ENCODE assay signal across 8 cellular contexts in the genomic region with DNA sequence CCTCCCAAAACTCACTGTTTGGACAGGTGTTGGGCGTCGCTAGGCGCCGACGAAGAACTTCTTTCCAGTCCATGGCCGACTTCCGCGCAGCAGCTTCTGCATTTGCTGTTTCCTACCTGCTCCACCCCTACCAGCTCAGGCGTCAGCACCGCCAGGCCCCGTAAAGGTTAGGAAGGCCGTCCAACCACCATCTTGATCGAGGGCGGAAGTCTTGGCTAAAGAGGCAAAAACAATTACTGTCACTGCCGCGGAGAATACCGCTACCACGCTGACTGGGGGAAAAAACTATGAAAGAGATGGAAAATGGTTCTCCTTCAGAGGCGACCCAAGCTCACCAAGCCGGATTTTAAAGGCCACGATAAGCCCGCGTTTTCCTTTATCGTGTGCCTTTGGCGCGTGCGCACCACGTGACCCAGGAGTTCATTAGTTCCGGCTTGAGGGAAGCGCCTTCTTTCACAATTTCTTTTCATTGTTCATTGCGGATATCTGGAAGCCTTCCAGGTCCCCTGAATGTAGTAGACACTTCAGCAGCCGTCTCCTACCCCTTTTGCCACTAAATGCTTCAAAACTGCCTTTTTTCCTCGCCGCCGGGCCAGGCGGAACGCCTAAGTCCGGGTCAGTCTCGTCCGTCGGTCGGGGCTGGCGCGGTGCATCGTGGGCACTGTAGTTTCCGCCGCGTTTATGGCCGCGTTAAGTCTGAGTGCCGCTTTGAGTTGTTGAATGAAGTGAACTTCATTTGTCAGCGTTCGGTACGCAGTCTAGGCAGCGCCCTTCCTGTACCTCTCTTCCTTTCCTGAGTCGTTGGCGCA. TPM values are rescaled to one million over a fixed set of nuclear protein-coding genes. Genes with fewer than 3 reads are reported as not detected.
DNase-seq lines count a peak whose midpoint lies in the region; ATAC-seq and TF ChIP-seq lines count a peak whose summit lies in the region.

TSS of gene PPP2R3C (minus strand) at position 104 of the 809 bp plus-strand sequence. CDS start at position 73, 31 bp downstream.
TSS of gene PRORP (plus strand) at position 666 of the 809 bp plus-strand sequence. CDS start 694 bp downstream, outside the sequence.

- intact Hi-C loops in left ventricle myocardium inferior (cut with micrococcal nuclease), result no loop called here

- peaks cover 28% of the 10 kb centered on the region for H3K36me3 Mint-ChIP-seq in T-helper 1 cell treated with Interleukin-12 subunit alpha and Interleukin-12 subunit beta and Interleukin-4 antibody, amounts not matched to agents 30 μg/mL and 1 μg/mL, for 36 hours (ENCODE audit: low read depth)
- peaks cover 12% of the 10 kb centered on the region for H3K36me3 Mint-ChIP-seq in progenitor cell of endocrine pancreas (ENCODE audit: insufficient read depth)

- no peaks in the 10 kb centered on the region for H3K9me3 ChIP-seq in left ventricle myocardium inferior (replicated peaks)

- no peaks in the 10 kb centered on the region for H3K9me3 Mint-ChIP-seq in T-helper 1 cell treated with Interleukin-12 subunit alpha and Interleukin-12 subunit beta and Interleukin-4 antibody, amounts not matched to agents 30 μg/mL and 1 μg/mL, for 36 hours
- H3K9me3 Mint-ChIP-seq in progenitor cell of endocrine pancreas (ENCODE audit: low read depth), result no peaks in the 10 kb centered on the region

- in situ Hi-C loops in GM13977 (cut with MboI; ENCODE audit: low pct_unique_long_range_greater_than_20kb, low sequenced_read_pairs, unreplicated experiment), result no loop called here

- peaks cover 54% of the 10 kb centered on the region for H3K4me1 ChIP-seq in left ventricle myocardium inferior

- H3K36me3 ChIP-seq in left ventricle myocardium inferior, result peaks cover 8% of the 10 kb centered on the region

- DNase-seq in GM13977 (ENCODE audit: low spot score), result peak; percentile 89
- DNase-seq in NCI-H1694 (lab: John Stamatoyannopoulos, UW), result peak; percentile 86
- DNase-seq in amniotic stem cell (lab: John Stamatoyannopoulos, UW), result peak; percentile 93
- DNase-seq in left ventricle myocardium inferior, result peak; percentile 90
- peak; percentile 72 for DNase-seq in progenitor cell of endocrine pancreas (ENCODE audit: low spot score, unreplicated experiment)
- DNase-seq in ureter (ENCODE audit: low spot score), result peak; percentile 95

- no peak for TF ChIP-seq CTCF in GM13977 (IDR thresholded peaks at IDR 0.05; ENCODE audit: extremely low read depth, insufficient read depth, missing control alignments)
- no peak for TF ChIP-seq CTCF in left ventricle myocardium inferior (IDR thresholded peaks at IDR 0.05; ENCODE audit: borderline replicate concordance)
- no peak for TF ChIP-seq CTCF in progenitor cell of endocrine pancreas (IDR thresholded peaks at IDR 0.05; ENCODE audit: unreplicated experiment)

- no peaks in the 10 kb centered on the region for H3K27me3 ChIP-seq in left ventricle myocardium inferior (ENCODE audit: low read depth)

- peak within 1 kb of the TSS; percentile 99 for H3K27ac Mint-ChIP-seq in T-helper 1 cell treated with Interleukin-12 subunit alpha and Interleukin-12 subunit beta and Interleukin-4 antibody, amounts not matched to agents 30 μg/mL and 1 μg/mL, for 36 hours
- peak within 1 kb of the TSS; percentile 100 for H3K27ac Mint-ChIP-seq in progenitor cell of endocrine pancreas

- no peaks in the 10 kb centered on the region for H3K27me3 Mint-ChIP-seq in T-helper 1 cell treated with Interleukin-12 subunit alpha and Interleukin-12 subunit beta and Interleukin-4 antibody, amounts not matched to agents 30 μg/mL and 1 μg/mL, for 36 hours (ENCODE audit: low read depth)
- no peaks in the 10 kb centered on the region for H3K27me3 Mint-ChIP-seq in progenitor cell of endocrine pancreas

- peak within 1 kb of the TSS; percentile 96 for H3K27ac ChIP-seq in left ventricle myocardium inferior (replicated peaks)

- peak; percentile 83 for ATAC-seq in HG02884 (IDR thresholded peaks at IDR 0.05; ENCODE audit: unreplicated experiment)

- H3K4me3 ChIP-seq in left ventricle myocardium inferior, result peak within 1 kb of the TSS; percentile 77

- peaks cover 43% of the 10 kb centered on the region for H3K4me1 Mint-ChIP-seq in T-helper 1 cell treated with Interleukin-12 subunit alpha and Interleukin-12 subunit beta and Interleukin-4 antibody, amounts not matched to agents 30 μg/mL and 1 μg/mL, for 36 hours (ENCODE audit: low read depth)
- peaks cover 19% of the 10 kb centered on the region for H3K4me1 Mint-ChIP-seq in progenitor cell of endocrine pancreas (ENCODE audit: low read depth)

- peak within 1 kb of the TSS; percentile 90 for H3K4me3 Mint-ChIP-seq in T-helper 1 cell treated with Interleukin-12 subunit alpha and Interleukin-12 subunit beta and Interleukin-4 antibody, amounts not matched to agents 30 μg/mL and 1 μg/mL, for 36 hours
- peak within 1 kb of the TSS; percentile 99 for H3K4me3 Mint-ChIP-seq in progenitor cell of endocrine pancreas (ENCODE audit: low read depth)

RNA-seq across cellular contexts. Expression of gene PPP2R3C, which starts in this region (rescaled TPM):
- total RNA-seq in left ventricle myocardium inferior (26.5 TPM), progenitor cell of endocrine pancreas (39.9 and 47.1 TPM in 2 replicates), ureter (23.0 TPM)

RNA-seq across cellular contexts. Expression of gene PRORP, which starts in this region (rescaled TPM):
- 23.6 TPM for total RNA-seq in left ventricle myocardium inferior
- total RNA-seq in progenitor cell of endocrine pancreas, result 40.2 and 50.9 TPM in 2 replicates
- total RNA-seq in ureter, result 24.2 TPM

Comparison
In these comparisons a context has a peak if more than half of its experiments do, and no peak if none do; other contexts are left out.
1. Peak in every context shown above with its lines: DNase-seq, ATAC-seq, H3K4me3 ChIP-seq and H3K27ac ChIP-seq.